Comparison of ENCODE assay signal across 13 cellular contexts in genomic region chr21:33205476-33205875, GRCh38. TPM values are rescaled to one million over a fixed set of nuclear protein-coding genes. Genes with fewer than 3 reads are reported as not detected.
DNase-seq lines count a peak whose midpoint lies in the region; FAIRE-seq and TF ChIP-seq lines count a peak whose summit lies in the region.
"Had no signal": no experiment of that assay in that cellular context is flagged by ENCODE, and none has a peak within 500 bp of the region (broad histone marks: within the 10 kb centered on the region; RNA-seq: fewer than 3 reads in every experiment).

No MANE protein-coding gene starts in this region.

- H3K4me2 ChIP-seq in OCI-LY3 (ENCODE audit: low read length) = no peak overlapping the region

- TF ChIP-seq CTCF in CD14-positive monocyte (IDR thresholded peaks at IDR 0.05) (peak; percentile 30), OCI-LY3 (IDR thresholded peaks at IDR 0.05; ENCODE audit: low read depth, low read length) (peak; percentile 13; the same call in 1 of the 2 replicates)

- H4K20me1 ChIP-seq in OCI-LY3 (ENCODE audit: insufficient read depth, low read length) = no peaks in the 10 kb centered on the region

- no peak for TF ChIP-seq POLR2A in GM12891 (IDR thresholded peaks at IDR 0.05; ENCODE audit: low read depth, low read length)

- intact Hi-C loops in CD14-positive monocyte (cut with micrococcal nuclease) = loop anchor here in 1 of 2 donors (10.0 kb wide), 1 partner anchor 201 kb away; no protein-coding TSS in a partner anchor
- intact Hi-C loops in dendritic cell treated with granulocyte-macrophage colony-stimulating factor and Interleukin-4, amounts not matched to agents 40 ng/mL and 50 ng/mL, for 4 days (cut with micrococcal nuclease) = loop anchor here (10.0 kb wide), 1 partner anchor 169 kb away; no protein-coding TSS in a partner anchor

- no peaks in the 10 kb centered on the region for H3K27me3 ChIP-seq in OCI-LY3 (ENCODE audit: low read depth, low read length)
- H3K27me3 ChIP-seq: ascending aorta had no signal

- no peaks in the 10 kb centered on the region for H3K36me3 ChIP-seq in OCI-LY3 (replicated peaks; ENCODE audit: low read depth, low read length)
- H3K36me3 ChIP-seq: ascending aorta had no signal

- H3K9me3 Mint-ChIP-seq in CD14-positive monocyte = peaks cover 3 to 17% (median 11%) of the 10 kb centered on the region in 7 donors
- H3K9me3 Mint-ChIP-seq in dendritic cell treated with granulocyte-macrophage colony-stimulating factor and Interleukin-4, amounts not matched to agents 40 ng/mL and 50 ng/mL, for 4 days = peaks cover 10% of the 10 kb centered on the region

- H3K4me1 ChIP-seq in OCI-LY3 (ENCODE audit: low read length) = peaks cover 42% of the 10 kb centered on the region
- H3K4me1 ChIP-seq: parathyroid adenoma had no signal

- H3K27ac Mint-ChIP-seq in CD14-positive monocyte = peak overlapping the region; percentile 94 to 99 (median 97)
- H3K27ac Mint-ChIP-seq in dendritic cell treated with granulocyte-macrophage colony-stimulating factor and Interleukin-4, amounts not matched to agents 40 ng/mL and 50 ng/mL, for 4 days = peak overlapping the region; percentile 76

- DNase-seq in CD14-positive monocyte (ENCODE audit: low spot score) (peak; percentile 79), GM12891 (ENCODE audit: insufficient read length, low spot score) (no peak), RKO (ENCODE audit: low spot score) (no peak), mesenteric fat pad (ENCODE audit: low spot score) (no peak), NCI-H2029 treated with DMSO at 0.1 percent for 48 hours (lab: John Stamatoyannopoulos, UW) (no peak), hepatic stellate cell (ENCODE audit: low spot score) (no peak)
- DNase-seq: erythroblast, NCI-H526 treated with DMSO at 0.1 percent for 48 hours had no signal

- H3K27me3 Mint-ChIP-seq in CD14-positive monocyte (ENCODE audit: low read depth in 3 of 3) = peaks cover 0 to 5% (median 2%) of the 10 kb centered on the region in 3 donors
- H3K27me3 Mint-ChIP-seq in dendritic cell treated with granulocyte-macrophage colony-stimulating factor and Interleukin-4, amounts not matched to agents 40 ng/mL and 50 ng/mL, for 4 days = no peaks in the 10 kb centered on the region

- peaks cover 2 to 21% of the 10 kb centered on the region in 2 donors for H3K36me3 Mint-ChIP-seq in CD14-positive monocyte
- peaks cover 8% of the 10 kb centered on the region for H3K36me3 Mint-ChIP-seq in dendritic cell treated with granulocyte-macrophage colony-stimulating factor and Interleukin-4, amounts not matched to agents 40 ng/mL and 50 ng/mL, for 4 days (ENCODE audit: low read depth)

- H3K27ac ChIP-seq in OCI-LY3 (ENCODE audit: low read length) = no peak overlapping the region
- H3K27ac ChIP-seq: ascending aorta, parathyroid adenoma had no signal

- H3K79me2 ChIP-seq in OCI-LY3 (ENCODE audit: low read length) = no peaks in the 10 kb centered on the region
- H3K79me2 ChIP-seq: parathyroid adenoma had no signal

- FAIRE-seq in GM12891 (lab: Jason Lieb, UNC) = no peak
- FAIRE-seq: keratinocyte had no signal

- H3K9ac ChIP-seq in OCI-LY3 (ENCODE audit: low read length) = no peak overlapping the region
- H3K9ac ChIP-seq: parathyroid adenoma had no signal

- H3K4me1 Mint-ChIP-seq in CD14-positive monocyte = peaks cover 63% of the 10 kb centered on the region
- H3K4me1 Mint-ChIP-seq in dendritic cell treated with granulocyte-macrophage colony-stimulating factor and Interleukin-4, amounts not matched to agents 40 ng/mL and 50 ng/mL, for 4 days (ENCODE audit: low read depth) = peaks cover 70% of the 10 kb centered on the region

- no peaks in the 10 kb centered on the region for H3K9me3 ChIP-seq in OCI-LY3 (ENCODE audit: insufficient read depth, low read length)
- H3K9me3 ChIP-seq: ascending aorta had no signal

- H2AFZ ChIP-seq in OCI-LY3 (ENCODE audit: low read depth, low read length) = no peak overlapping the region
- H2AFZ ChIP-seq: parathyroid adenoma had no signal

- no peak overlapping the region for H3K4me3 ChIP-seq in OCI-LY3 (ENCODE audit: low read length)
- H3K4me3 ChIP-seq: ascending aorta had no signal

- no peak overlapping the region for H3K4me3 Mint-ChIP-seq in CD14-positive monocyte
- no peak overlapping the region for H3K4me3 Mint-ChIP-seq in dendritic cell treated with granulocyte-macrophage colony-stimulating factor and Interleukin-4, amounts not matched to agents 40 ng/mL and 50 ng/mL, for 4 days

TF ChIP-seq in GM12891, 5 proteins besides CTCF, POLR2A, EP300 and RAD21:
- TF ChIP-seq TAF1 (IDR thresholded peaks at IDR 0.05; ENCODE audit: low read depth, low read length) = no peak
- peak; percentile 53 for TF ChIP-seq SPI1 (IDR thresholded peaks at IDR 0.05; ENCODE audit: low read depth, low read length)
TF ChIP-seq in GM12891: peak in this region for 1.

RNA-seq across cellular contexts. Expression of gene IFNAR2, which starts 24.3 kb away (rescaled TPM):
- 10 to 100 TPM; 47.7 to 79.8 TPM for polyA plus RNA-seq in CD14-positive monocyte
- 38.2 TPM for polyA plus RNA-seq in GM12891 (2012; ENCODE audit: low read depth, missing spikeins)
- total RNA-seq in mesenteric fat pad = 41.5 TPM
